32 cellular contexts compared by ENCODE assay signal in genomic region chr7:153829523-153829922, GRCh38.
"Had no signal": no experiment of that assay in that cellular context is flagged by ENCODE, and none has a peak within 500 bp of the region (broad histone marks: within the 10 kb centered on the region; RNA-seq: fewer than 3 reads in every experiment).

No MANE protein-coding gene starts in this region.

- H3K9me3 ChIP-seq: esophagus muscularis mucosa, gastrocnemius medialis had no signal

- ATAC-seq: activated CD4-positive, CD25-positive, alpha-beta regulatory T cell treated with anti-CD3 and anti-CD28 coated beads, Interleukin-2, amount 50 U/mL, for 24 hours; activated CD8-positive, alpha-beta T cell treated with anti-CD3 and anti-CD28 coated beads for 36 hours; activated T-cell treated with anti-CD3 and anti-CD28 coated beads, Interleukin-2, amount 50 U/mL, for 4 hours; activated T-helper 17 cell treated with anti-CD3 and anti-CD28 coated beads, Interleukin-2, amount 50 U/mL, for 72 hours; effector memory CD8-positive, alpha-beta T cell; foreskin keratinocyte; gastrocnemius medialis; T-helper 17 cell had no signal

- H3K4me3 Mint-ChIP-seq: activated B cell treated with CpG ODN at 0.5 μM for 24 hours; activated CD8-positive, alpha-beta T cell treated with anti-CD3 and anti-CD28 coated beads for 36 hours; activated naive CD8-positive, alpha-beta T cell; activated T-cell treated with anti-CD3 and anti-CD28 coated beads, Interleukin-2, amount 50 U/mL, for 4 hours; activated T-helper 17 cell treated with anti-CD3 and anti-CD28 coated beads, Interleukin-2, amount 50 U/mL, for 72 hours; effector memory CD8-positive, alpha-beta T cell; T-helper 17 cell; T-helper 2 cell treated with Interferon-gamma antibody and Interleukin-4, amounts not matched to agents 5 μg/mL and 100 μg/mL, for 36 hours had no signal

- H3K4me1 ChIP-seq: foreskin keratinocyte, gastrocnemius medialis had no signal

- H3K27ac ChIP-seq: brain microvascular endothelial cell, esophagus muscularis mucosa, foreskin keratinocyte, gastrocnemius medialis, WERI-Rb-1 had no signal

- H3K36me3 ChIP-seq: brain microvascular endothelial cell, esophagus muscularis mucosa, gastrocnemius medialis, WERI-Rb-1 had no signal

- H3K4me3 ChIP-seq: esophagus muscularis mucosa, gastrocnemius medialis had no signal

- DNase-seq: activated B cell treated with CpG ODN at 0.5 μM for 24 hours; activated CD4-positive, alpha-beta T cell treated with anti-CD3 and anti-CD28 coated beads for 48 hours; activated CD4-positive, alpha-beta T cell treated with anti-CD3 and anti-CD28 coated beads, Interleukin-2, amount 50 U/mL, for 1 hour; activated CD4-positive, alpha-beta T cell treated with anti-CD3 and anti-CD28 coated beads, Interleukin-2, amount 50 U/mL, for 48 hours; activated CD8-positive, alpha-beta memory T cell treated with anti-CD3 and anti-CD28 coated beads for 24 hours; activated CD8-positive, alpha-beta T cell treated with anti-CD3 and anti-CD28 coated beads for 36 hours; activated effector memory CD4-positive, alpha-beta T cell treated with Interleukin-2 at 50 U/mL for 16 hours; activated gamma-delta T cell treated with Interleukin-2 at 50 U/mL for 16 hours; activated naive CD4-positive, alpha-beta T cell treated with anti-CD3 and anti-CD28 coated beads, Interleukin-2, amount 50 U/mL, for 16 hours; activated naive CD4-positive, alpha-beta T cell treated with Interleukin-2 at 50 U/mL for 16 hours; activated T-cell treated with anti-CD3 and anti-CD28 coated beads, Interleukin-2, amount 50 U/mL, for 4 hours; amniotic stem cell; anterior cingulate cortex; brain microvascular endothelial cell; caudate nucleus; cortex of kidney; dermis blood vessel endothelial cell; effector CD4-positive, alpha-beta T cell; effector memory CD8-positive, alpha-beta T cell; erythroblast; foreskin keratinocyte; gastrocnemius medialis; SW 1271; T-helper 1 cell; T-helper 17 cell; T1000; WERI-Rb-1 had no signal

- H3K36me3 Mint-ChIP-seq: activated naive CD8-positive, alpha-beta T cell had no signal

- H3K27me3 ChIP-seq: brain microvascular endothelial cell, esophagus muscularis mucosa, foreskin keratinocyte, gastrocnemius medialis had no signal

- H3K27me3 Mint-ChIP-seq: activated B cell treated with CpG ODN at 0.5 μM for 24 hours; activated CD8-positive, alpha-beta T cell treated with anti-CD3 and anti-CD28 coated beads for 36 hours; activated naive CD8-positive, alpha-beta T cell; activated T-helper 17 cell treated with anti-CD3 and anti-CD28 coated beads, Interleukin-2, amount 50 U/mL, for 72 hours; effector memory CD8-positive, alpha-beta T cell; T-helper 17 cell had no signal

- H3K4me1 Mint-ChIP-seq: activated B cell treated with CpG ODN at 0.5 μM for 24 hours; activated T-helper 17 cell treated with anti-CD3 and anti-CD28 coated beads, Interleukin-2, amount 50 U/mL, for 72 hours; T-helper 17 cell had no signal

- H3K9me3 Mint-ChIP-seq: activated CD8-positive, alpha-beta T cell treated with anti-CD3 and anti-CD28 coated beads for 36 hours had no signal

- H3K27ac Mint-ChIP-seq: activated B cell treated with CpG ODN at 0.5 μM for 24 hours; activated CD8-positive, alpha-beta T cell treated with anti-CD3 and anti-CD28 coated beads for 36 hours; activated naive CD8-positive, alpha-beta T cell; activated T-helper 17 cell treated with anti-CD3 and anti-CD28 coated beads, Interleukin-2, amount 50 U/mL, for 72 hours; effector memory CD8-positive, alpha-beta T cell; T-helper 17 cell; T-helper 2 cell treated with Interferon-gamma antibody and Interleukin-4, amounts not matched to agents 5 μg/mL and 100 μg/mL, for 36 hours had no signal
